ENCODE assay signal across 8 cellular contexts in the genomic region with DNA sequence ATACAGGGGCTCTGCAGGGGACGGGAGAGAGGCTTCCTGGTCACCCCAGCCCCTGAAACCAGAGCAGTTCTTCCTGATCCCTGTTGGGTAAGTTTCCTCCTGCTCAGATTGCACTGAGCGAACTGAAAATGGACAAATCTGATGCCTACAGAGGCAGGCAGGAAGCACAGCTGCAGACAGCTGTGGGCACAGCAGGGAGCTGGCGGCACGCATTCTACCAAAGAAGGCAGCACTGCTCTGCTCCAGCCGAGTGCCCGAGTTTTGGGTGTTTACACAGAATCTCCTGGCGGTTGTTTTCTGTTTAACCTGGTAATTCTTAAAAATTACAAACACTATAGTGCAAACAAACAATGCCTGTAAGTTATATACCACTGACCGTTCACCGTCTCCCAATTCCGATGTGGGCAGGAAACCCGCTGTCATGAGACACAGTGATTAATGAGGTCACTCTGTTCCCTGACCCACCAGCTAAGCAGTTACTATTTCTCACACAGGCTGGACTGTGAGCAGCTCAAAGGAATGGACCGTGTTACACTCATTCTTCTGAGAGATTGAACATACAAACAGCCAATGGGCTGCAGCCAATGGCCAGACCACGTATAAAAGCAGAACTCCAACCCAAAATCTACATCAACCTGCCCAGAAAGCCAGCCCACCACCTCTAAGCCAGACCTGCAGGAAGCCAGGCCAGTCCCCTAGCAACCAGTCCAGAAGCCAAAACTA. TPM values are rescaled to one million over a fixed set of nuclear protein-coding genes. Genes with fewer than 3 reads are reported as not detected.
DNase-seq lines count a peak whose midpoint lies in the region; ATAC-seq, FAIRE-seq and TF ChIP-seq lines count a peak whose summit lies in the region.

No MANE protein-coding gene starts in this region.

- H4K20me1 ChIP-seq in astrocyte (ENCODE audit: insufficient read depth, low read length): no peaks in the 10 kb centered on the region

- peak; percentile 57 for DNase-seq in NCI-H460 (ENCODE audit: extremely low read depth, low read depth)
- DNase-seq in astrocyte (ENCODE audit: low read depth): peak; percentile 95
- peak; percentile 77 for DNase-seq in kidney
- peak; percentile 82 for DNase-seq in spleen
- no peak for DNase-seq in NCI-H82 (lab: John Stamatoyannopoulos, UW)
- DNase-seq in RPMI8226: no peak
- DNase-seq in RWPE1 (ENCODE audit: low spot score): no peak

- H3K4me1 ChIP-seq in astrocyte (ENCODE audit: insufficient read depth, low read length) (peaks cover 48% of the 10 kb centered on the region), kidney (ENCODE audit: control insufficient read depth in 1 of 2, insufficient read depth in 1 of 2, low read depth in 1 of 2, low read length in 2 of 2) (peaks cover 31 to 42% of the 10 kb centered on the region in 2 donors), spleen (peaks cover 25 to 100% (median 71%) of the 10 kb centered on the region in 6 donors)

- peak; percentile 61 for ATAC-seq in GM18508 (IDR thresholded peaks at IDR 0.05; ENCODE audit: insufficient read depth, unreplicated experiment)

- H3K4me2 ChIP-seq in astrocyte (ENCODE audit: low read length): peak overlapping the region; percentile 77

- peaks cover 37% of the 10 kb centered on the region for H3K4me1 Mint-ChIP-seq in astrocyte (ENCODE audit: low read depth, unreplicated experiment)

- TF ChIP-seq CTCF in astrocyte (IDR thresholded peaks at IDR 0.05; ENCODE audit: insufficient read depth, low read depth, low read length) (no peak), kidney (IDR thresholded peaks at IDR 0.05; ENCODE audit: borderline replicate concordance, extremely low read depth, insufficient read depth) (no peak), spleen (IDR thresholded peaks at IDR 0.05 in 8 of 11, conservative IDR thresholded peaks at IDR 0.05 in 3 of 11) (no peak), RWPE1 (conservative IDR thresholded peaks at IDR 0.05; ENCODE audit: low read depth) (no peak)

- H2AFZ ChIP-seq in astrocyte (ENCODE audit: low read depth, low read length): no peak overlapping the region

- intact Hi-C loops in kidney (cut with DNase I): loop anchor here (10.0 kb wide), 1 partner anchor 82 kb away; no protein-coding TSS in a partner anchor
- intact Hi-C loops in spleen (cut with DNase I; ENCODE audit: low total_unique reads): no loop called here

- CTCF ChIA-PET in RWPE1 (lab: Yijun Ruan, JAX): interaction anchor here (0.7 kb wide), 1 partner anchor 22 kb away, joined by 3 read pairs; no protein-coding TSS in a partner anchor

- H3K9ac ChIP-seq in astrocyte (ENCODE audit: low read length) (peak overlapping the region; percentile 73), kidney (ENCODE audit: low read length in 2 of 2) (peak overlapping the region in 1 of 2 donors; percentile 54)

- FAIRE-seq in astrocyte (lab: Jason Lieb, UNC) (peak; percentile 20), kidney (lab: Jason Lieb, UNC) (no peak)

- peak overlapping the region; percentile 25 for H3K4me3 ChIP-seq in astrocyte (ENCODE audit: insufficient read depth, low read depth, low read length)
- H3K4me3 ChIP-seq in kidney (ENCODE audit: low read length in 2 of 2): peak overlapping the region; percentile 22 to 47
- peak overlapping the region in 4 of 8 donors; percentile 0 to 41 (median 18) for H3K4me3 ChIP-seq in spleen

- H3K36me3 ChIP-seq in astrocyte (ENCODE audit: insufficient read depth, low read length) (no peaks in the 10 kb centered on the region), kidney (ENCODE audit: control insufficient read depth in 1 of 2, insufficient read depth in 2 of 2, low read length in 2 of 2) (no peaks in the 10 kb centered on the region), spleen (peaks cover 0 to 3% (median 0%) of the 10 kb centered on the region in 6 donors)

- peak overlapping the region; percentile 86 for H3K27ac Mint-ChIP-seq in astrocyte (ENCODE audit: unreplicated experiment)

- H3K9me3 ChIP-seq in astrocyte (ENCODE audit: insufficient read depth, low read depth, low read length) (no peaks in the 10 kb centered on the region), kidney (ENCODE audit: control insufficient read depth in 1 of 2, low read length in 2 of 2) (no peaks in the 10 kb centered on the region), spleen (no peaks in the 10 kb centered on the region)

- peaks cover 3% of the 10 kb centered on the region for H3K36me3 Mint-ChIP-seq in astrocyte (ENCODE audit: low read depth, unreplicated experiment)

- H3K27ac ChIP-seq in astrocyte (ENCODE audit: low read depth, low read length): peak overlapping the region; percentile 82
- peak overlapping the region; percentile 60 to 78 for H3K27ac ChIP-seq in kidney (ENCODE audit: low read depth in 2 of 2, low read length in 2 of 2)
- peak overlapping the region; percentile 7 to 94 (median 80) for H3K27ac ChIP-seq in spleen
- no peak overlapping the region for H3K27ac ChIP-seq in RWPE1

- POLR2A ChIA-PET in RWPE1 (lab: Yijun Ruan, JAX; ENCODE audit: low non-redundant PET): no interaction called here

- no peak overlapping the region for H3K4me3 Mint-ChIP-seq in astrocyte (ENCODE audit: unreplicated experiment)

- peaks cover 16% of the 10 kb centered on the region for H3K79me2 ChIP-seq in astrocyte (ENCODE audit: insufficient read depth, low read length)

- H3K27me3 ChIP-seq in astrocyte (ENCODE audit: insufficient read depth, low read length): no peaks in the 10 kb centered on the region
- no peaks in the 10 kb centered on the region for H3K27me3 ChIP-seq in spleen (replicated peaks in 1 of 7)

- 11 to 40% (median 13%) methylated on average over 13 of the region's 13 CpGs for WGBS in spleen, 5 donors

- no peak for TF ChIP-seq POLR2A in spleen (IDR thresholded peaks at IDR 0.05)

- no peaks in the 10 kb centered on the region for H3K27me3 Mint-ChIP-seq in astrocyte (ENCODE audit: low read depth, unreplicated experiment)

- peaks cover 3% of the 10 kb centered on the region for H3K9me3 Mint-ChIP-seq in astrocyte (ENCODE audit: unreplicated experiment)

RNA-seq across cellular contexts. Expression of gene NSMCE1, which starts 25.5 kb away (rescaled TPM):
- 72.8 and 84.1 TPM in 2 replicates for total RNA-seq in NCI-H460 (2014; rRNA removed; shearing (Covaris generic))
- polyA plus RNA-seq in NCI-H460 (2014; cell fraction: nucleus; rRNA removed): 56.8 and 64.1 TPM in 2 replicates
- 12.1 and 13.9 TPM in 2 replicates for total RNA-seq in astrocyte
- total RNA-seq in kidney: 72.1 TPM
- polyA plus RNA-seq in kidney (ENCODE audit: insufficient read depth, low read depth, low replicate concordance): 145 TPM
- total RNA-seq in spleen: 10 to 100 TPM; 18.4 to 41.4 (median 31.7) TPM
- polyA plus RNA-seq in spleen: 10 to 100 TPM; 37.9 to 79.0 (median 41.4) TPM

RNA-seq across cellular contexts. Expression of gene KDM8, which starts 39.7 kb away (rescaled TPM):
- 1.2 and 2.3 TPM in 2 replicates for total RNA-seq in NCI-H460 (2014; rRNA removed; shearing (Covaris generic))
- polyA plus RNA-seq in NCI-H460 (2014; cell fraction: nucleus; rRNA removed): 2.9 and 11.4 TPM in 2 replicates
- total RNA-seq in astrocyte (3.4 and 4.3 TPM in 2 replicates), kidney (8.5 TPM), spleen (10 to 100 TPM in 3 of 7 donors, 1 to 10 TPM in 4; 8.3 to 14.7 (median 9.8) TPM)
- polyA plus RNA-seq in kidney (ENCODE audit: insufficient read depth, low read depth, low replicate concordance) (6.3 TPM), spleen (10 to 100 TPM in 1 of 3 donors, 1 to 10 TPM in 2; 5.2 to 10.6 (median 7.4) TPM)

Comparison
In these comparisons a context has a peak if more than half of its experiments do, and no peak if none do; other contexts are left out.
1. DNase-seq: peak in NCI-H460 (single experiment), astrocyte (single experiment), kidney (single experiment) and spleen (single experiment); none in NCI-H82 (single experiment), RPMI8226 (single experiment) and RWPE1 (single experiment).